In the genomic region with DNA sequence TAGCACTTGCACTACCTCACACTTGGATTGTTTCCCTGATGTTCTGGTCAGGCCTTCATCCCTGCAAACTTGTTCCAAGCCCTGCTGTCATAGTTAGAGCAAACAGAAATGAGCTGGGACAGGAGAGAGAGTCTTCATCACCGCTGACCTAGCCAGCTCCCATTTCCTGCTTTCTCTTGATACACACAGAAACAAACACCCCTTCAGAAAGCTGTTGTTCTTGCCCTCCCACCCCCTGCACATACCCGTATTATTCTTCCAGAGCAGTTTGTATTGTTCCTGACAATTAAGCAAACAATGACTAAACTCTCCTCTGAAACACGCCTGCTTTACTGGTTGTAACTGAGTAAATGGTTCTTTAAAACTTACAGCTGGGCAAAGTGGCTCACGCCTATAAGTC, we compare ENCODE assay signal across 18 cellular contexts. TPM values are rescaled to one million over a fixed set of nuclear protein-coding genes. Genes with fewer than 3 reads are reported as not detected.
DNase-seq lines count a peak whose midpoint lies in the region; TF ChIP-seq lines count a peak whose summit lies in the region.
"Had no signal": no experiment of that assay in that cellular context is flagged by ENCODE, and none has a peak within 500 bp of the region (broad histone marks: within the 10 kb centered on the region; RNA-seq: fewer than 3 reads in every experiment).

No MANE protein-coding gene starts in this region.

- TF ChIP-seq CTCF in type B pancreatic cell (conservative IDR thresholded peaks at IDR 0.05), result no peak

- peaks cover 24% of the 10 kb centered on the region for H3K4me1 Mint-ChIP-seq in type B pancreatic cell (ENCODE audit: unreplicated experiment)

- peaks cover 55% of the 10 kb centered on the region for H3K27me3 Mint-ChIP-seq in type B pancreatic cell

- no peaks in the 10 kb centered on the region for H3K9me3 Mint-ChIP-seq in type B pancreatic cell
- H3K9me3 Mint-ChIP-seq: activated T-helper 1 cell treated with anti-CD3 and anti-CD28 coated beads, Interleukin-12 subunit alpha, Interleukin-12 subunit beta, Interleukin-2, Interleukin-4 antibody, amounts not matched to agents 30 ng/mL and 10 ng/mL and 1 ng/mL, durations not matched to agents 14 hours and 24 hours and 36 hours; CD8-positive, alpha-beta T cell had no signal

- no peak overlapping the region for H3K27ac ChIP-seq in epithelial cell of prostate
- H3K27ac ChIP-seq: coronary artery, sigmoid colon, upper lobe of left lung had no signal

- no peak overlapping the region for H3K27ac Mint-ChIP-seq in type B pancreatic cell
- H3K27ac Mint-ChIP-seq: activated T-helper 1 cell treated with anti-CD3 and anti-CD28 coated beads, Interleukin-12 subunit alpha, Interleukin-12 subunit beta, Interleukin-2, Interleukin-4 antibody, amounts not matched to agents 30 ng/mL and 10 ng/mL and 1 ng/mL, durations not matched to agents 14 hours and 24 hours and 36 hours; CD8-positive, alpha-beta T cell had no signal

- DNase-seq in NCI-H2107 treated with DMSO at 0.1 percent for 48 hours (lab: John Stamatoyannopoulos, UW; ENCODE audit: unreplicated experiment) (peak; percentile 56), NCI-H2107 (lab: John Stamatoyannopoulos, UW) (no peak), NCI-H748 (lab: John Stamatoyannopoulos, UW; ENCODE audit: unreplicated experiment) (peak; percentile 70), epithelial cell of prostate (ENCODE audit: low read depth, low spot score) (peak; percentile 76), type B pancreatic cell (ENCODE audit: extremely low spot score, unreplicated experiment) (no peak), NCI-H1694 (lab: John Stamatoyannopoulos, UW) (no peak)
- DNase-seq in activated naive CD4-positive, alpha-beta T cell treated with Interleukin-2 at 50 U/mL for 16 hours, result no peak
- DNase-seq in effector CD8-positive, alpha-beta T cell (lab: John Stamatoyannopoulos, UW), result no peak
- DNase-seq: CD8-positive, alpha-beta T cell; GF-D8; NCI-H526; sigmoid colon; stimulated activated CD4-positive, alpha-beta T cell treated with anti-CD3 and anti-CD28 coated beads, Interleukin-4, amount 100 ng/mL, for 1 hour; T-helper 9 cell; upper lobe of left lung had no signal

- H3K36me3 Mint-ChIP-seq in type B pancreatic cell, result no peaks in the 10 kb centered on the region
- H3K36me3 Mint-ChIP-seq: CD8-positive, alpha-beta T cell had no signal

- peak overlapping the region; percentile 66 for H3K4me3 Mint-ChIP-seq in type B pancreatic cell
- H3K4me3 Mint-ChIP-seq: activated T-helper 1 cell treated with anti-CD3 and anti-CD28 coated beads, Interleukin-12 subunit alpha, Interleukin-12 subunit beta, Interleukin-2, Interleukin-4 antibody, amounts not matched to agents 30 ng/mL and 10 ng/mL and 1 ng/mL, durations not matched to agents 14 hours and 24 hours and 36 hours; CD8-positive, alpha-beta T cell had no signal

RNA-seq across cellular contexts. Expression of a gene that starts 2.9 kb away (rescaled TPM):
- 4.9 and 11.9 TPM in 2 replicates for total RNA-seq in type B pancreatic cell (ENCODE audit: low replicate concordance)
- total RNA-seq: activated T-helper 1 cell treated with anti-CD3 and anti-CD28 coated beads, Interleukin-12 subunit alpha, Interleukin-12 subunit beta, Interleukin-2, Interleukin-4 antibody, amounts not matched to agents 30 ng/mL and 10 ng/mL and 1 ng/mL, durations not matched to agents 14 hours and 24 hours and 36 hours; CD8-positive, alpha-beta T cell; lower leg skin had no signal

Comparison
In these comparisons a context has a peak if more than half of its experiments do, and no peak if none do; other contexts are left out.
1. DNase-seq: peak in NCI-H2107 treated with DMSO at 0.1 percent for 48 hours (single experiment), NCI-H748 (single experiment) and epithelial cell of prostate (single experiment); none in NCI-H2107 (single experiment), type B pancreatic cell (single experiment), activated naive CD4-positive, alpha-beta T cell treated with Interleukin-2 at 50 U/mL for 16 hours (single experiment), effector CD8-positive, alpha-beta T cell (single experiment) and NCI-H1694 (single experiment).